1 cellular context compared by ENCODE assay signal in the genomic region with DNA sequence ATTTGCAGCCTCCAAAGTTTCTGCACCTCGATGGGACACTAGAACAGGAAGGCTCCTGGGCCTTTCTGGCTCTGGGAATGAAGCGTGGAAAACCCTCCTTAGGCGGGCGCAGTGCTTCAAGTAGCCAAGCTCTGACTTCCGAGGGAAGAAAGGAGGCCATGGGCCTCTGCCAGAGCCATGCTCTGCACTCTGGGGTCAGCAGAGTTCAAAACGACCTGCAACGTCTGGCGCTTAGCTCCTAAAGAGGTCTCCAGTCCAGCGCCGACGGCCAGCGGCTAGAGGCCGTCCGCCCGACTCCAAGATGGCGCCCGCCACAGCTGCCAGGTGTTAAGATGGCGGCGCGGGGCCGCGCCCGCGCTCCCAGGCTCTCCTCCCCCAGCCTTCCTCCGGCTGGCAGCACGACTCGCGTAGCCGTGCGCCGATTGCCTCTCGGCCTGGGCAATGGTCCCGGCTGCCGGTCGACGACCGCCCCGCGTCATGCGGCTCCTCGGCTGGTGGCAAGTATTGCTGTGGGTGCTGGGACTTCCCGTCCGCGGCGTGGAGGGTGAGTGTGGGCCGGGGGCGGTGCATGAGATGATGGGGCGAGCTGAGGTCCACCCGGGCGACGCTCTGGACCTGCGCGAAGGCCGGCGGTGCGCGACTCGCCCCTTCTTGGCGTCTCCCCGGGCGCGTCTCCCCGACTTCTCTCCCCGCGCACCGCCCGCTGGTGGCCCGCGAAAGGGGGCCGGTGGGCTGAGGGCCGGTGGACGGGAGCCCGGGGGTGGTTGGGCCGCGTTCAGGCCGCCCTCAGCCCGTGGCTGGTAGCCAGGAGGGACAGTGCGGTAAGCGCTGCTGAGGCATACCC.
TF ChIP-seq lines count a peak whose summit lies in the region.

A gene with protein sequence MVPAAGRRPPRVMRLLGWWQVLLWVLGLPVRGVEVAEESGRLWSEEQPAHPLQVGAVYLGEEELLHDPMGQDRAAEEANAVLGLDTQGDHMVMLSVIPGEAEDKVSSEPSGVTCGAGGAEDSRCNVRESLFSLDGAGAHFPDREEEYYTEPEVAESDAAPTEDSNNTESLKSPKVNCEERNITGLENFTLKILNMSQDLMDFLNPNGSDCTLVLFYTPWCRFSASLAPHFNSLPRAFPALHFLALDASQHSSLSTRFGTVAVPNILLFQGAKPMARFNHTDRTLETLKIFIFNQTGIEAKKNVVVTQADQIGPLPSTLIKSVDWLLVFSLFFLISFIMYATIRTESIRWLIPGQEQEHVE (plus strand): TSS at position 385 of the 844 bp plus-strand sequence. CDS start 57 bp downstream, at position 442.

TF ChIP-seq in SK-N-SH, 30 proteins besides CTCF, POLR2A, EP300 and RAD21 (continued from another document):
- TF ChIP-seq SMC3 (IDR thresholded peaks at IDR 0.05; ENCODE audit: low read depth, low read length) = no peak
- peak; percentile 54 for TF ChIP-seq CHD2 (IDR thresholded peaks at IDR 0.05; ENCODE audit: low read length, partially characterized antibody)
- TF ChIP-seq SIN3A (IDR thresholded peaks at IDR 0.05; ENCODE audit: borderline replicate concordance, low read depth, low read length) = peak; percentile 70; the same call in 1 of the 2 replicates
- peak; percentile 91 for TF ChIP-seq POLR2AphosphoS5 (IDR thresholded peaks at IDR 0.05; ENCODE audit: low read depth, low read length)
- TF ChIP-seq ELF1 (IDR thresholded peaks at IDR 0.05) = peak; percentile 78
- TF ChIP-seq YY1 (IDR thresholded peaks at IDR 0.05; ENCODE audit: low read depth) = peak; percentile 100
- TF ChIP-seq GABPA (IDR thresholded peaks at IDR 0.05; ENCODE audit: low read depth) = no peak; the same call in 1 of the 2 replicates
- TF ChIP-seq MXI1 (IDR thresholded peaks at IDR 0.05; ENCODE audit: low read depth, low read length) = peak; percentile 71; the same call in 1 of the 2 replicates
- no peak for TF ChIP-seq FOXM1 (IDR thresholded peaks at IDR 0.05; ENCODE audit: low read depth)
- peak; percentile 16; the same call in 1 of the 2 replicates for TF ChIP-seq TCF12 (IDR thresholded peaks at IDR 0.05)
